Comparison of ENCODE assay signal across 8 cellular contexts in genomic region chr1:180839547-180839946, GRCh38.
"Had no signal": no experiment of that assay in that cellular context is flagged by ENCODE, and none has a peak within 500 bp of the region (broad histone marks: within the 10 kb centered on the region; RNA-seq: fewer than 3 reads in every experiment).

No MANE protein-coding gene starts in this region.

- H3K4me3 ChIP-seq: GM23248, HAP-1 had no signal

- ATAC-seq: HCT116, HepG2 had no signal

- H3K27me3 Mint-ChIP-seq: IgD-negative memory B cell had no signal

- H3K27ac ChIP-seq: GM23248, HL-60 had no signal

- H2AFZ ChIP-seq: GM23248 had no signal

- H3K9ac ChIP-seq: GM23248 had no signal

- DNase-seq: GM23248, GOT3, H7 had no signal

- H3K36me3 ChIP-seq: HAP-1 had no signal

- H3K4me3 Mint-ChIP-seq: IgD-negative memory B cell had no signal

- H3K27ac Mint-ChIP-seq: IgD-negative memory B cell had no signal

- H3K9me3 ChIP-seq: HAP-1 had no signal
